17 cellular contexts compared by ENCODE assay signal in genomic region chr21:22536511-22536910, GRCh38.
A peak's percentile ranks its signal among the peaks of the same experiment; 100 is the strongest.
DNase-seq lines count a peak whose midpoint lies in the region; TF ChIP-seq lines count a peak whose summit lies in the region.
"Had no signal": no experiment of that assay in that cellular context is flagged by ENCODE, and none has a peak within 500 bp of the region (broad histone marks: within the 10 kb centered on the region; RNA-seq: fewer than 3 reads in every experiment).

No MANE protein-coding gene starts in this region.

- H3K79me2 ChIP-seq in mammary epithelial cell (ENCODE audit: insufficient read depth, low read length) = no peaks in the 10 kb centered on the region

- H3K9me3 ChIP-seq in mammary epithelial cell (replicated peaks; ENCODE audit: insufficient read depth, low read length) = peaks cover 37% of the 10 kb centered on the region
- no peaks in the 10 kb centered on the region for H3K9me3 ChIP-seq in adrenal gland (replicated peaks in 1 of 3)
- H3K9me3 ChIP-seq in prostate gland = no peaks in the 10 kb centered on the region
- H3K9me3 ChIP-seq: HAP-1, ovary had no signal

- no peak overlapping the region for H3K4me2 ChIP-seq in mammary epithelial cell (ENCODE audit: insufficient read depth, low read depth, low read length)
- H3K4me2 ChIP-seq: KMS-11 had no signal

- TF ChIP-seq POLR2A in adrenal gland (IDR thresholded peaks at IDR 0.05) (no peak), prostate gland (IDR thresholded peaks at IDR 0.05) (no peak)

- peak; percentile 4 to 10 for DNase-seq in T47D (ENCODE audit: low read depth in 1 of 2, low spot score in 1 of 2)
- no peak for DNase-seq in mammary epithelial cell
- DNase-seq in NCI-H460 (ENCODE audit: extremely low read depth, low read depth) = peak; percentile 19
- peak; percentile 49 for DNase-seq in astrocyte of the spinal cord (ENCODE audit: low read depth, low spot score)
- DNase-seq in adrenal gland = no peak
- no peak for DNase-seq in prostate gland (ENCODE audit: low spot score)
- no peak for DNase-seq in hepatic stellate cell (ENCODE audit: low spot score)
- no peak for DNase-seq in NCI-H1417 (lab: John Stamatoyannopoulos, UW)
- DNase-seq: activated naive CD4-positive, alpha-beta T cell treated with anti-CD3 and anti-CD28 coated beads for 36 hours; DMS 273 treated with DMSO at 0.1 percent for 48 hours; head of caudate nucleus; NCI-H1694 treated with DMSO at 0.1 percent for 48 hours; NCI-H526 treated with DMSO at 0.1 percent for 48 hours; ovary; SHP77 had no signal

- TF ChIP-seq CTCF in mammary epithelial cell (conservative IDR thresholded peaks at IDR 0.05 in 1 of 2, IDR thresholded peaks at IDR 0.05 in 1 of 2; ENCODE audit: extremely low read depth in 1 of 2, insufficient read depth in 1 of 2, low read depth in 1 of 2, low read length in 2 of 2) (no peak), astrocyte of the spinal cord (IDR thresholded peaks at IDR 0.05; ENCODE audit: low read depth, low read length) (no peak), adrenal gland (IDR thresholded peaks at IDR 0.05) (no peak), prostate gland (IDR thresholded peaks at IDR 0.05) (no peak)

- CTCF ChIA-PET in mammary epithelial cell (lab: Charles Lee; ENCODE audit: low non-redundant PET) = no interaction called here

- H3K4me1 ChIP-seq in mammary epithelial cell (ENCODE audit: insufficient read depth, low read length) (no peaks in the 10 kb centered on the region), adrenal gland (replicated peaks in 1 of 2) (no peaks in the 10 kb centered on the region), prostate gland (replicated peaks) (no peaks in the 10 kb centered on the region)
- H3K4me1 ChIP-seq: HAP-1 had no signal

- no TSS peak for BruUV-seq in mammary epithelial cell (replicated peaks; lab: Mats Ljungman, UMichigan)

- H3K27ac ChIP-seq in mammary epithelial cell (ENCODE audit: insufficient read depth, low read depth, low read length) = no peak overlapping the region
- H3K27ac ChIP-seq in adrenal gland = no peak overlapping the region
- no peak overlapping the region for H3K27ac ChIP-seq in prostate gland
- H3K27ac ChIP-seq: KMS-11, ovary had no signal

- H3K27me3 ChIP-seq in mammary epithelial cell (ENCODE audit: insufficient read depth, low read length) = no peaks in the 10 kb centered on the region
- H3K27me3 ChIP-seq in adrenal gland = no peaks in the 10 kb centered on the region
- H3K27me3 ChIP-seq in prostate gland (replicated peaks; ENCODE audit: insufficient read depth) = no peaks in the 10 kb centered on the region
- H3K27me3 ChIP-seq: ovary had no signal

- dilution Hi-C loops in mammary epithelial cell (cut with HindIII; ENCODE audit: low sequenced_read_pairs) = no loop called here

- H3K4me3 ChIP-seq in mammary epithelial cell (replicated peaks in 1 of 3; ENCODE audit: insufficient read depth in 1 of 3, low read depth in 2 of 3, low read length in 3 of 3) (no peak overlapping the region), astrocyte of the spinal cord (ENCODE audit: low read depth, low read length) (no peak overlapping the region), adrenal gland (no peak overlapping the region), prostate gland (no peak overlapping the region)
- H3K4me3 ChIP-seq: HAP-1, ovary had no signal

- no peak overlapping the region for H2AFZ ChIP-seq in mammary epithelial cell (ENCODE audit: low read depth, low read length)

- in situ Hi-C loops in T47D (cut with HindIII; ENCODE audit: low pct_unique_long_range_greater_than_20kb, low sequenced_read_pairs) (no loop called here), mammary epithelial cell (cut with MboI; ENCODE audit: low sequenced_read_pairs in 2 of 2) (no loop called here), astrocyte of the spinal cord (cut with HindIII; ENCODE audit: low sequenced_read_pairs) (no loop called here)

- H3K9ac ChIP-seq in mammary epithelial cell (ENCODE audit: insufficient read depth, low read length) = no peak overlapping the region
- H3K9ac ChIP-seq: KMS-11 had no signal

- no peaks in the 10 kb centered on the region for H4K20me1 ChIP-seq in mammary epithelial cell (ENCODE audit: insufficient read depth, low read length)

- intact Hi-C loops in mammary epithelial cell (cut with micrococcal nuclease) = no loop called here
- intact Hi-C loops in adrenal gland (cut with DNase I) = no loop called here
- intact Hi-C loops in prostate gland (cut with DNase I) = no loop called here

- H3K36me3 ChIP-seq in mammary epithelial cell (ENCODE audit: insufficient read depth, low read length) (no peaks in the 10 kb centered on the region), adrenal gland (replicated peaks in 1 of 2) (no peaks in the 10 kb centered on the region), prostate gland (no peaks in the 10 kb centered on the region)
- H3K36me3 ChIP-seq: HAP-1, ovary had no signal

Comparison
In these comparisons a context has a peak if more than half of its experiments do, and no peak if none do; other contexts are left out.
1. DNase-seq: peak in T47D (2 of 2), NCI-H460 (single experiment) and astrocyte of the spinal cord (single experiment); none in mammary epithelial cell (single experiment), adrenal gland (0 of 7), prostate gland (single experiment), hepatic stellate cell (single experiment) and NCI-H1417 (0 of 3).